In genomic region chr19:33778089-33778791, GRCh38 we compare ENCODE assay signal across 8 cellular contexts. TPM values are rescaled to one million over a fixed set of nuclear protein-coding genes. Genes with fewer than 3 reads are reported as not detected.
DNase-seq lines count a peak whose midpoint lies in the region; ATAC-seq and TF ChIP-seq lines count a peak whose summit lies in the region.

No MANE protein-coding gene starts in this region.

- CTCF ChIA-PET in activated CD8-positive, alpha-beta memory T cell treated with anti-CD3 and anti-CD28 coated beads, Interleukin-2, amount 10 ng/mL, durations not matched to agents 7 days and 5 days (lab: Charles Lee), result interaction anchor here (0.6 to 3.9 kb wide), 96 partner anchors 9 to 863 kb away, joined by 3 to 51 read pairs (median 4); partner anchors contain the start of genes CEBPG and KCTD15

- H3K27ac Mint-ChIP-seq in activated CD8-positive, alpha-beta memory T cell treated with anti-CD3 and anti-CD28 coated beads, Interleukin-2, amount 10 ng/mL, durations not matched to agents 7 days and 5 days, result no peak overlapping the region
- no peak overlapping the region for H3K27ac Mint-ChIP-seq in endothelial cell (ENCODE audit: unreplicated experiment)

- H3K4me1 Mint-ChIP-seq in activated CD8-positive, alpha-beta memory T cell treated with anti-CD3 and anti-CD28 coated beads, Interleukin-2, amount 10 ng/mL, durations not matched to agents 7 days and 5 days, result peaks cover 8% of the 10 kb centered on the region
- H3K4me1 Mint-ChIP-seq in endothelial cell (ENCODE audit: unreplicated experiment), result peaks cover 13% of the 10 kb centered on the region

- H3K27me3 ChIP-seq in BE2C, result no peaks in the 10 kb centered on the region

- no peaks in the 10 kb centered on the region for H3K9me3 Mint-ChIP-seq in activated CD8-positive, alpha-beta memory T cell treated with anti-CD3 and anti-CD28 coated beads, Interleukin-2, amount 10 ng/mL, durations not matched to agents 7 days and 5 days (ENCODE audit: low read depth)
- H3K9me3 Mint-ChIP-seq in endothelial cell (ENCODE audit: unreplicated experiment), result no peaks in the 10 kb centered on the region

- ATAC-seq in HG03521 (IDR thresholded peaks at IDR 0.05; ENCODE audit: unreplicated experiment), result peak; percentile 90
- ATAC-seq in activated CD8-positive, alpha-beta memory T cell treated with anti-CD3 and anti-CD28 coated beads, Interleukin-2, amount 10 ng/mL, durations not matched to agents 7 days and 5 days, result peak; percentile 93

- no peaks in the 10 kb centered on the region for H3K36me3 Mint-ChIP-seq in activated CD8-positive, alpha-beta memory T cell treated with anti-CD3 and anti-CD28 coated beads, Interleukin-2, amount 10 ng/mL, durations not matched to agents 7 days and 5 days
- H3K36me3 Mint-ChIP-seq in endothelial cell (ENCODE audit: low read depth, unreplicated experiment), result peaks cover 4% of the 10 kb centered on the region

- H3K36me3 ChIP-seq in BE2C, result no peaks in the 10 kb centered on the region

- H3K9me3 ChIP-seq in BE2C, result no peaks in the 10 kb centered on the region

- H3K4me1 ChIP-seq in BE2C, result peaks cover 9% of the 10 kb centered on the region

- DNase-seq in BE2C, result peak; percentile 87
- DNase-seq in GM19238 (ENCODE audit: insufficient read length, low spot score), result peak; percentile 94
- peak; percentile 71 to 78 for DNase-seq in NOMO-1 (lab: John Stamatoyannopoulos, UW; ENCODE audit: unreplicated experiment in 2 of 2)
- DNase-seq in activated CD8-positive, alpha-beta memory T cell treated with anti-CD3 and anti-CD28 coated beads, Interleukin-2, amount 10 ng/mL, durations not matched to agents 7 days and 5 days, result peak; percentile 84
- peak; percentile 95 for DNase-seq in endothelial cell (ENCODE audit: low spot score)
- DNase-seq in middle frontal gyrus (ENCODE audit: extremely low spot score, low spot score), result peak; percentile 75
- DNase-seq in stimulated activated CD8-positive, alpha-beta memory T cell treated with anti-CD3 and anti-CD28 coated beads, Interleukin-7, amount 100 ng/mL, for 1 hour (ENCODE audit: low read depth in 2 of 2), result peak; percentile 67 to 77

- peak overlapping the region; percentile 58 for H3K4me3 ChIP-seq in BE2C (ENCODE audit: low read depth, low read length)

- no peak overlapping the region for H3K4me3 Mint-ChIP-seq in activated CD8-positive, alpha-beta memory T cell treated with anti-CD3 and anti-CD28 coated beads, Interleukin-2, amount 10 ng/mL, durations not matched to agents 7 days and 5 days
- H3K4me3 Mint-ChIP-seq in endothelial cell (ENCODE audit: unreplicated experiment), result peak overlapping the region; percentile 63

- peak; percentile 100 for TF ChIP-seq CTCF in BE2C (IDR thresholded peaks at IDR 0.05; ENCODE audit: low read depth, low read length)
- peak; percentile 100 for TF ChIP-seq CTCF in endothelial cell (IDR thresholded peaks at IDR 0.05; ENCODE audit: unreplicated experiment)

- peaks cover 17% of the 10 kb centered on the region for H3K27me3 Mint-ChIP-seq in activated CD8-positive, alpha-beta memory T cell treated with anti-CD3 and anti-CD28 coated beads, Interleukin-2, amount 10 ng/mL, durations not matched to agents 7 days and 5 days
- H3K27me3 Mint-ChIP-seq in endothelial cell (ENCODE audit: unreplicated experiment), result peaks cover 21% of the 10 kb centered on the region

RNA-seq across cellular contexts. Expression of gene KCTD15, which starts 18.4 kb away (rescaled TPM):
- 45.2 TPM for polyA plus RNA-seq in BE2C (2012; ENCODE audit: insufficient read depth, insufficient read length, low read depth)
- 1 to 10 TPM in 1 of 2 experiments, under 1 TPM in 1; 0.67 to 1.7 TPM for total RNA-seq in activated CD8-positive, alpha-beta memory T cell treated with anti-CD3 and anti-CD28 coated beads, Interleukin-2, amount 10 ng/mL, durations not matched to agents 7 days and 5 days
- total RNA-seq in endothelial cell (ENCODE audit: unreplicated experiment), result 81.1 TPM

Comparison
In these comparisons a context has a peak if more than half of its experiments do, and no peak if none do; other contexts are left out.
1. Peak in every context shown above with its lines: DNase-seq, ATAC-seq and H3K4me3 ChIP-seq.
2. RNA of gene KCTD15, which starts 18.4 kb away (total RNA-seq): 81.1 TPM in endothelial cell (single experiment); 0.67 to 1.7 TPM in activated CD8-positive, alpha-beta memory T cell treated with anti-CD3 and anti-CD28 coated beads, Interleukin-2, amount 10 ng/mL, durations not matched to agents 7 days and 5 days; every median in the first group is over 10 times any median in the second.